In genomic region chr5:98929982-98930355, GRCh38 we compare ENCODE assay signal across 8 cellular contexts. TPM values are rescaled to one million over a fixed set of nuclear protein-coding genes. Genes with fewer than 3 reads are reported as not detected.
DNase-seq lines count a peak whose midpoint lies in the region; ATAC-seq and TF ChIP-seq lines count a peak whose summit lies in the region.

No MANE protein-coding gene starts in this region.

- CTCF ChIA-PET in Calu3 (lab: Charles Lee), result interaction anchor here (2.0 kb wide), 2 partner anchors 96 to 102 kb away, joined by 6 to 9 read pairs; no protein-coding TSS in a partner anchor

- no peak for ATAC-seq in HG03565 (IDR thresholded peaks at IDR 0.05; ENCODE audit: unreplicated experiment)
- ATAC-seq in HG02763 (IDR thresholded peaks at IDR 0.05; ENCODE audit: unreplicated experiment), result no peak

- BruUV-seq in Calu3 (replicated peaks; lab: Mats Ljungman, UMichigan), result no TSS peak

- intact Hi-C loops in Calu3 (cut with micrococcal nuclease; ENCODE audit: unreplicated experiment), result loop anchor here (1.0 kb wide), 1 partner anchor 102 kb away; no protein-coding TSS in a partner anchor

- peaks cover 24% of the 10 kb centered on the region for H4K20me1 ChIP-seq in OCI-LY3 (ENCODE audit: insufficient read depth, low read length)

- peak overlapping the region; percentile 92 for H3K27ac Mint-ChIP-seq in Calu3 (ENCODE audit: unreplicated experiment)
- peak overlapping the region; percentile 93 for H3K27ac Mint-ChIP-seq in endothelial cell (ENCODE audit: unreplicated experiment)
- H3K27ac Mint-ChIP-seq in osteocyte (ENCODE audit: unreplicated experiment), result peak overlapping the region; percentile 100

- H3K9ac ChIP-seq in OCI-LY3 (ENCODE audit: low read length), result peak overlapping the region; percentile 93

- peak overlapping the region; percentile 81 for H3K4me2 ChIP-seq in OCI-LY3 (ENCODE audit: low read length)

- H3K36me3 Mint-ChIP-seq in Calu3 (ENCODE audit: insufficient read depth, unreplicated experiment), result peaks cover 70% of the 10 kb centered on the region
- peaks cover 4% of the 10 kb centered on the region for H3K36me3 Mint-ChIP-seq in endothelial cell (ENCODE audit: low read depth, unreplicated experiment)
- peaks cover 5% of the 10 kb centered on the region for H3K36me3 Mint-ChIP-seq in osteocyte (ENCODE audit: unreplicated experiment)

- peak; percentile 10 for DNase-seq in Calu3
- no peak for DNase-seq in endothelial cell (ENCODE audit: low spot score)
- no peak for DNase-seq in osteocyte (ENCODE audit: extremely low spot score, unreplicated experiment)
- DNase-seq in Ammon's horn (ENCODE audit: low spot score), result no peak
- DNase-seq in NCI-H1694 (lab: John Stamatoyannopoulos, UW), result no peak

- peaks cover 57% of the 10 kb centered on the region for H3K79me2 ChIP-seq in OCI-LY3 (ENCODE audit: low read length)

- H3K4me1 Mint-ChIP-seq in Calu3 (ENCODE audit: low read depth, unreplicated experiment) (peaks cover 16% of the 10 kb centered on the region), endothelial cell (ENCODE audit: unreplicated experiment) (peaks cover 18% of the 10 kb centered on the region), osteocyte (ENCODE audit: unreplicated experiment) (peaks cover 45% of the 10 kb centered on the region)

- H3K27me3 ChIP-seq in OCI-LY3 (ENCODE audit: low read depth, low read length), result no peaks in the 10 kb centered on the region

- H3K4me3 Mint-ChIP-seq in Calu3 (ENCODE audit: low read depth, unreplicated experiment), result peak overlapping the region; percentile 78
- peak overlapping the region; percentile 95 for H3K4me3 Mint-ChIP-seq in endothelial cell (ENCODE audit: unreplicated experiment)
- peak overlapping the region; percentile 96 for H3K4me3 Mint-ChIP-seq in osteocyte (ENCODE audit: unreplicated experiment)

- no peak overlapping the region for H2AFZ ChIP-seq in OCI-LY3 (ENCODE audit: low read depth, low read length)

- peaks cover 8% of the 10 kb centered on the region for H3K36me3 ChIP-seq in OCI-LY3 (replicated peaks; ENCODE audit: low read depth, low read length)

- H3K27me3 Mint-ChIP-seq in Calu3 (ENCODE audit: unreplicated experiment) (no peaks in the 10 kb centered on the region), endothelial cell (ENCODE audit: unreplicated experiment) (peaks cover 14% of the 10 kb centered on the region), osteocyte (ENCODE audit: unreplicated experiment) (no peaks in the 10 kb centered on the region)

- peak overlapping the region; percentile 92 for H3K27ac ChIP-seq in OCI-LY3 (ENCODE audit: low read length)

- no peaks in the 10 kb centered on the region for H3K9me3 Mint-ChIP-seq in Calu3 (ENCODE audit: low read depth, unreplicated experiment)
- no peaks in the 10 kb centered on the region for H3K9me3 Mint-ChIP-seq in endothelial cell (ENCODE audit: unreplicated experiment)
- H3K9me3 Mint-ChIP-seq in osteocyte (ENCODE audit: unreplicated experiment), result no peaks in the 10 kb centered on the region

- peak overlapping the region; percentile 95 for H3K4me3 ChIP-seq in OCI-LY3 (ENCODE audit: low read length)

- no peaks in the 10 kb centered on the region for H3K9me3 ChIP-seq in OCI-LY3 (ENCODE audit: insufficient read depth, low read length)

- H3K4me1 ChIP-seq in OCI-LY3 (ENCODE audit: low read length), result peaks cover 31% of the 10 kb centered on the region

- TF ChIP-seq CTCF in Calu3 (IDR thresholded peaks at IDR 0.05; ENCODE audit: unreplicated experiment), result no peak
- TF ChIP-seq CTCF in OCI-LY3 (IDR thresholded peaks at IDR 0.05; ENCODE audit: low read depth, low read length), result no peak
- no peak for TF ChIP-seq CTCF in endothelial cell (IDR thresholded peaks at IDR 0.05; ENCODE audit: unreplicated experiment)
- no peak for TF ChIP-seq CTCF in osteocyte (IDR thresholded peaks at IDR 0.05)

RNA-seq across cellular contexts. Expression of gene CHD1, which starts 1.2 kb away (rescaled TPM):
- 79.7 and 91.6 TPM in 2 replicates for total RNA-seq in Calu3 (2022)
- total RNA-seq in endothelial cell (ENCODE audit: unreplicated experiment), result 50.5 TPM
- total RNA-seq in osteocyte, result 28.3 and 32.6 TPM in 2 replicates
